8 cellular contexts compared by ENCODE assay signal in the genomic region with DNA sequence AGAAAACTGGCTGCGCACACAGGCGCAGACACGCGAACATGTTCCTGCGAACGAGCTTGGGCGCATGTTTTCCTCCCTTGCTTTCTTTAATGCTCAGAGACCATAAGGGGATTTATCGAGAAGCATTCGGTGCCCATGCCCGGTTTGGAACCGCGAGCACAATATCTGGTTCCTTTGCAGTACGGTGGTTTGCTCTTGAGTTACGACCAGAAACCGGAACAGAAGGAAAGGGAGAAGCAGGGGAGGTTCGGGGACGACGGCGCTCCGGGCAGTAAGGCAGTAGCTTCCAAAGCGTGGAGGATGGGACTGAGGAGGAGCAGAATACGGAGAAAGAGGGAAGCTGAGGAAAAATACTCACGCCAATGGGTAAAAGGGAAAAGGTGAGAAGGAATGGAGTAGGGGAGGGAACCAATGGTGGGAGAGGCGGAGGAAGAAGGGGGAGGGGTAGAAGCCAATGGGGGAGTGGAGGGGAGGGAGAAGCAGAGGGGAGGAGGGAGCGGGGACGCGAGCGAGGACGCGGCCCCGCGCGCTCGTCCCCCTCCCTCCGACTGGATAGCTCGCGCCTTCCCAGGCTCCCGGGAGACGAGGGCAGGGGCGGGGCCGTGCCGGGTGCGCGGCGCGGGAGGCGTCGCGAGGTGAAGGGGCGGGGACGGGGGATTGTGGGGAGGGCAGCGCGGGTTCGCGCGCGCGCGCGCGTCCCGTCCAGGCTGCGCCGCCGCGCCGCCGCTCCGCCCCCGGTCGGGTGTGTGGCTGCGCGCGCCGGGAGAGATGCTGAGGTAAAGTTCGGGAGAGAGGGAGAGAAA. TPM values are rescaled to one million over a fixed set of nuclear protein-coding genes. Genes with fewer than 3 reads are reported as not detected.
DNase-seq lines count a peak whose midpoint lies in the region; ATAC-seq and TF ChIP-seq lines count a peak whose summit lies in the region.

No MANE protein-coding gene starts in this region.

- CTCF ChIA-PET in A673 (lab: Charles Lee) = interaction anchor here (0.6 kb wide), 1 partner anchor 897 kb away, joined by 4 read pairs; no protein-coding TSS in a partner anchor

- TF ChIP-seq CTCF in A673 (conservative IDR thresholded peaks at IDR 0.05; ENCODE audit: low read depth, low read length) = no peak
- no peak for TF ChIP-seq CTCF in coronary artery (IDR thresholded peaks at IDR 0.05)

- H3K4me3 ChIP-seq in A673 (ENCODE audit: low read depth, low read length, poor library complexity, severe bottlenecking) (peak overlapping the region; percentile 88), coronary artery (peak overlapping the region; percentile 93)

- no peaks in the 10 kb centered on the region for H3K27me3 ChIP-seq in A673 (replicated peaks; ENCODE audit: insufficient read depth, low read depth, low read length, poor library complexity)

- H3K4me1 ChIP-seq in A673 (ENCODE audit: insufficient read depth, low read length, poor library complexity, severe bottlenecking) = peaks cover 12% of the 10 kb centered on the region

- POLR2A ChIA-PET in A673 (lab: Charles Lee; ENCODE audit: low non-redundant PET) = interaction anchor here (0.6 to 0.7 kb wide), 3 partner anchors 33 to 866 kb away, joined by 3 to 4 read pairs (median 3); no protein-coding TSS in a partner anchor

- peak; percentile 98 for DNase-seq in A673 (ENCODE audit: low spot score)
- DNase-seq in NCI-H2227 (lab: John Stamatoyannopoulos, UW; ENCODE audit: unreplicated experiment) = peak; percentile 98
- DNase-seq in activated CD4-positive, alpha-beta T cell treated with anti-CD3 and anti-CD28 coated beads for 4 hours = peak; percentile 78 to 79
- DNase-seq in coronary artery (ENCODE audit: low spot score) = peak; percentile 97
- peak; percentile 99 for DNase-seq in left kidney (ENCODE audit: low read depth, low spot score)
- DNase-seq in stimulated activated CD4-positive, alpha-beta T cell treated with anti-CD3 and anti-CD28 coated beads, Interleukin-1b, Interleukin-23, amount 100 ng/mL, for 4 hours (ENCODE audit: low read depth in 2 of 2) = peak; percentile 64 to 77

- H3K9me3 ChIP-seq in A673 (ENCODE audit: low read depth, low read length, poor library complexity, severe bottlenecking) = no peaks in the 10 kb centered on the region

- intact Hi-C loops in A673 (cut with micrococcal nuclease; ENCODE audit: unreplicated experiment) = loop anchor here (5.0 to 10.0 kb wide), 3 partner anchors 66 to 562 kb away; no protein-coding TSS in a partner anchor

- TSS peak; percentile 94 for BruUV-seq in A673 (replicated peaks; lab: Mats Ljungman, UMichigan)

- no peaks in the 10 kb centered on the region for H3K36me3 ChIP-seq in A673 (ENCODE audit: insufficient read depth, low read length, poor library complexity, severe bottlenecking)

- peak; percentile 35 for ATAC-seq in GM18870 (IDR thresholded peaks at IDR 0.05; ENCODE audit: unreplicated experiment)
- ATAC-seq in HG03108 (IDR thresholded peaks at IDR 0.05; ENCODE audit: unreplicated experiment) = peak; percentile 48

- H3K27ac ChIP-seq in A673 (ENCODE audit: low read depth, low read length, poor library complexity, severe bottlenecking) (peak overlapping the region; percentile 85), coronary artery (peak overlapping the region; percentile 98 to 100)

RNA-seq across cellular contexts. Expression of gene ARHGAP5, which starts 0.6 kb away (rescaled TPM):
- total RNA-seq in A673 (2021) = 44.5 and 51.3 TPM in 2 replicates

Comparison
In these comparisons a context has a peak if more than half of its experiments do, and no peak if none do; other contexts are left out.
1. Peak in every context shown above with its lines: DNase-seq, ATAC-seq, H3K4me3 ChIP-seq and H3K27ac ChIP-seq.